Comparison of ENCODE assay signal across 16 cellular contexts in the genomic region with DNA sequence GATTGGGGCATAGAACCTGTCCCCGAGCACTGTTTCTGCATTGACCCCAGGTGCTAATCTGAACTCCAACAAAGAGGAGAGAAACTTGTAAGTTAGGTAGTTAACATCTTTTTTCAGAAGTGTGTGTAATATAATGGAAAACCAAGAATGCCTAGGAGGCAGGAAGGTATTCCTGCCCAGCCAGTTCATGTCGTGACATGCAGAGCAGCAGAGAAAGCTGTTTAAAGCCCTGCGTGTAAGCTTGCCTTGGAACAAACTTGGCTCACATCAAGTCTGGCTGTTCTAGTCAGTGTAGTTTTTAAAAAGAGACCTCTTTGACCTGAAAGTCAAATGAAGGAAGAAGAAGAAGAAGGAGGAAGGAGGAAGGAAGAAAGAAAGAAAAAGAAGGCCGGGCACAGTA. TPM values are rescaled to one million over a fixed set of nuclear protein-coding genes. Genes with fewer than 3 reads are reported as not detected.
DNase-seq lines count a peak whose midpoint lies in the region; ATAC-seq, FAIRE-seq and TF ChIP-seq lines count a peak whose summit lies in the region.
"Had no signal": no experiment of that assay in that cellular context is flagged by ENCODE, and none has a peak within 500 bp of the region (broad histone marks: within the 10 kb centered on the region; RNA-seq: fewer than 3 reads in every experiment).

No MANE protein-coding gene starts in this region.

- peak; percentile 88 for DNase-seq in HPDE6-E6E7 (ENCODE audit: extremely low spot score)
- DNase-seq in K562 (ENCODE audit: extremely low read depth in 1 of 4, low spot score in 3 of 4): no peak
- no peak for DNase-seq in right lobe of liver
- DNase-seq in smooth muscle cell (lab: John Stamatoyannopoulos, UW; ENCODE audit: unreplicated experiment): no peak
- DNase-seq in activated CD4-positive, alpha-beta T cell treated with anti-CD3 and anti-CD28 coated beads, Interleukin-2, amount 10 ng/mL, durations not matched to agents 24 days and 14 days: no peak
- DNase-seq in SK-N-SH: no peak
- DNase-seq in A172 (ENCODE audit: low spot score): no peak
- DNase-seq: activated effector memory CD4-positive, alpha-beta T cell treated with Interleukin-2 at 50 U/mL for 16 hours; Calu3; central memory CD4-positive, alpha-beta T cell; GM23248; pancreas had no signal

- in situ Hi-C loops in K562 (cut with MboI): no loop called here

- POLR2A ChIA-PET in K562 (lab: Yijun Ruan, JAX): interaction anchor here (0.7 to 1.2 kb wide), 3 partner anchors 10 to 14 kb away, joined by 3 to 4 read pairs (median 4); no protein-coding TSS in a partner anchor
- POLR2A ChIA-PET in SK-N-SH (lab: Yijun Ruan, JAX): no interaction called here

- H3K9me3 ChIP-seq in K562 (replicated peaks; ENCODE audit: control insufficient read depth, insufficient read depth, low read depth, low read length) (no peaks in the 10 kb centered on the region), right lobe of liver (no peaks in the 10 kb centered on the region), smooth muscle cell (replicated peaks; ENCODE audit: low read depth) (no peaks in the 10 kb centered on the region), SK-N-SH (no peaks in the 10 kb centered on the region)
- H3K9me3 ChIP-seq: pancreas, SJSA1 had no signal

- ATAC-seq in K562 (no peak), right lobe of liver (no peak), HG03025 (IDR thresholded peaks at IDR 0.05; ENCODE audit: low FRiP score, unreplicated experiment) (no peak)
- ATAC-seq: pancreas had no signal

- H3K36me3 ChIP-seq in K562 (ENCODE audit: control insufficient read depth, insufficient read depth, low read length) (peaks cover 4% of the 10 kb centered on the region; the same call in 2 of the 3 replicates), right lobe of liver (no peaks in the 10 kb centered on the region), smooth muscle cell (ENCODE audit: low read depth) (no peaks in the 10 kb centered on the region), SK-N-SH (replicated peaks in 1 of 2; ENCODE audit: control insufficient read depth in 1 of 2, insufficient read depth in 2 of 2, low read length in 1 of 2) (peaks cover 0 to 7% of the 10 kb centered on the region in 2 experiments)
- H3K36me3 ChIP-seq: pancreas had no signal

- H3K4me3 ChIP-seq in K562: no peak overlapping the region
- H3K4me3 ChIP-seq in right lobe of liver: no peak overlapping the region
- no peak overlapping the region for H3K4me3 ChIP-seq in smooth muscle cell
- H3K4me3 ChIP-seq in SK-N-SH (ENCODE audit: low read depth in 2 of 2, low read length in 1 of 2): no peak overlapping the region
- H3K4me3 ChIP-seq: GM23248, pancreas, SJSA1 had no signal

- no peaks in the 10 kb centered on the region for H3K9me3 Mint-ChIP-seq in activated CD4-positive, alpha-beta T cell treated with anti-CD3 and anti-CD28 coated beads, Interleukin-2, amount 10 ng/mL, durations not matched to agents 24 days and 14 days

- H3K4me1 Mint-ChIP-seq in activated CD4-positive, alpha-beta T cell treated with anti-CD3 and anti-CD28 coated beads, Interleukin-2, amount 10 ng/mL, durations not matched to agents 24 days and 14 days: peaks cover 21% of the 10 kb centered on the region

- no peaks in the 10 kb centered on the region for H3K27me3 ChIP-seq in K562 (ENCODE audit: control insufficient read depth in 2 of 2, insufficient read depth in 2 of 2, low read length in 2 of 2)
- H3K27me3 ChIP-seq in right lobe of liver: no peaks in the 10 kb centered on the region
- H3K27me3 ChIP-seq in smooth muscle cell (ENCODE audit: low read depth): no peaks in the 10 kb centered on the region
- no peaks in the 10 kb centered on the region for H3K27me3 ChIP-seq in SK-N-SH (ENCODE audit: insufficient read depth)
- H3K27me3 ChIP-seq: pancreas, SJSA1 had no signal

- TF ChIP-seq EP300 in K562 (IDR thresholded peaks at IDR 0.05; ENCODE audit: low read length) (no peak), SK-N-SH (IDR thresholded peaks at IDR 0.05; ENCODE audit: borderline replicate concordance in 1 of 2, low read depth in 1 of 2, low read length in 1 of 2) (no peak)

- no peak overlapping the region for H3K4me2 ChIP-seq in K562 (ENCODE audit: insufficient read depth, low read length)
- no peak overlapping the region for H3K4me2 ChIP-seq in smooth muscle cell
- no peak overlapping the region for H3K4me2 ChIP-seq in SK-N-SH

- H2AFZ ChIP-seq in K562 (ENCODE audit: low read depth, low read length) (peak overlapping the region; percentile 52), smooth muscle cell (ENCODE audit: low read depth) (no peak overlapping the region), SK-N-SH (ENCODE audit: low read depth) (no peak overlapping the region)
- H2AFZ ChIP-seq: GM23248 had no signal

- CTCF ChIA-PET in K562 (lab: Yijun Ruan, JAX; ENCODE audit: low intra/inter-chr PET ratio): no interaction called here
- CTCF ChIA-PET in SK-N-SH (lab: Yijun Ruan, JAX): interaction anchor here (3.2 kb wide), 1 partner anchor 41 kb away, joined by 21 read pairs; no protein-coding TSS in a partner anchor

- peaks cover 9% of the 10 kb centered on the region for H4K20me1 ChIP-seq in K562 (replicated peaks; ENCODE audit: control insufficient read depth, insufficient read depth, low read length)
- H4K20me1 ChIP-seq in smooth muscle cell (ENCODE audit: low read depth): peaks cover 23% of the 10 kb centered on the region
- H4K20me1 ChIP-seq in SK-N-SH (ENCODE audit: insufficient read depth): peaks cover 20% of the 10 kb centered on the region

- H3K27ac ChIP-seq in K562 (ENCODE audit: extremely low read depth, low read depth, low read length) (no peak overlapping the region), right lobe of liver (peak overlapping the region; percentile 99 to 100 (median 99)), smooth muscle cell (ENCODE audit: low read depth) (peak overlapping the region; percentile 93), SK-N-SH (ENCODE audit: low read depth in 2 of 2, low read length in 1 of 2) (no peak overlapping the region)
- H3K27ac ChIP-seq: GM23248 had no signal

- intact Hi-C loops in K562 (cut with micrococcal nuclease) (loop anchor here (5.0 kb wide), 1 partner anchor 81 kb away; no protein-coding TSS in a partner anchor), right lobe of liver (cut with DNase I) (no loop called here)
- intact Hi-C loops in activated CD4-positive, alpha-beta T cell treated with anti-CD3 and anti-CD28 coated beads, Interleukin-2, amount 10 ng/mL, durations not matched to agents 24 days and 14 days (cut with micrococcal nuclease): loop anchor here (5.0 kb wide), 2 partner anchors 36 to 79 kb away; a partner anchor contains a TSS

- no peak for FAIRE-seq in K562 (lab: Jason Lieb, UNC)
- FAIRE-seq: HTR-8/SVneo, islet of Langerhans, pancreas had no signal

- TF ChIP-seq POLR2A in K562 (conservative IDR thresholded peaks at IDR 0.05) (no peak), right lobe of liver (IDR thresholded peaks at IDR 0.05) (no peak)

- no peak overlapping the region for H3K27ac Mint-ChIP-seq in activated CD4-positive, alpha-beta T cell treated with anti-CD3 and anti-CD28 coated beads, Interleukin-2, amount 10 ng/mL, durations not matched to agents 24 days and 14 days

- TF ChIP-seq RAD21 in K562 (CRISPR knock-in tag; conservative IDR thresholded peaks at IDR 0.05 in 1 of 2, IDR thresholded peaks at IDR 0.05 in 1 of 2) (no peak), SK-N-SH (IDR thresholded peaks at IDR 0.05; ENCODE audit: low read length) (no peak)

- no peaks in the 10 kb centered on the region for H3K9me1 ChIP-seq in K562 (ENCODE audit: control insufficient read depth, insufficient read depth, low read length)

- H3K79me2 ChIP-seq in K562 (ENCODE audit: control insufficient read depth, insufficient read depth, low read length) (peaks cover 27% of the 10 kb centered on the region), smooth muscle cell (ENCODE audit: low read depth) (peaks cover 25% of the 10 kb centered on the region), SK-N-SH (ENCODE audit: insufficient read depth) (peaks cover 24% of the 10 kb centered on the region)

- 83% methylated on average over 4 of the region's 4 CpGs for WGBS in K562 (ENCODE audit: insufficient coverage, low coverage, missing lambda C conversion rate)
- 43% methylated on average over 4 of the region's 4 CpGs for WGBS in right lobe of liver (ENCODE audit: insufficient coverage, low coverage, low lambda C conversion rate, missing lambda C conversion rate)
- 62% methylated on average over 4 of the region's 4 CpGs for WGBS in smooth muscle cell (ENCODE audit: low lambda C conversion rate)
- 95% methylated on average over 4 of the region's 4 CpGs for WGBS in SK-N-SH (ENCODE audit: low lambda C conversion rate)

- H3K9ac ChIP-seq in K562 (ENCODE audit: insufficient read depth in 1 of 2, low read depth in 2 of 2, low read length in 2 of 2) (no peak overlapping the region), smooth muscle cell (ENCODE audit: low read depth) (peak overlapping the region; percentile 90), SK-N-SH (no peak overlapping the region)
- H3K9ac ChIP-seq: GM23248 had no signal

- H3K36me3 Mint-ChIP-seq in activated CD4-positive, alpha-beta T cell treated with anti-CD3 and anti-CD28 coated beads, Interleukin-2, amount 10 ng/mL, durations not matched to agents 24 days and 14 days (ENCODE audit: low read depth): peaks cover 17% of the 10 kb centered on the region

- H3K4me3 Mint-ChIP-seq in activated CD4-positive, alpha-beta T cell treated with anti-CD3 and anti-CD28 coated beads, Interleukin-2, amount 10 ng/mL, durations not matched to agents 24 days and 14 days: no peak overlapping the region

- peaks cover 23% of the 10 kb centered on the region for H3F3A ChIP-seq in smooth muscle cell (ENCODE audit: low read depth)
- H3F3A ChIP-seq in SK-N-SH (replicated peaks; ENCODE audit: insufficient read depth): peaks cover 10% of the 10 kb centered on the region

- H3K27me3 Mint-ChIP-seq in activated CD4-positive, alpha-beta T cell treated with anti-CD3 and anti-CD28 coated beads, Interleukin-2, amount 10 ng/mL, durations not matched to agents 24 days and 14 days: peaks cover 10% of the 10 kb centered on the region

- BruUV-seq in K562 (replicated peaks; lab: Mats Ljungman, UMichigan): no TSS peak

- H3K9me2 ChIP-seq in SK-N-SH: no peaks in the 10 kb centered on the region

- TF ChIP-seq CTCF in K562 (IDR thresholded peaks at IDR 0.05 in 2 of 3, conservative IDR thresholded peaks at IDR 0.05 in 1 of 3; ENCODE audit: insufficient read depth in 2 of 3, low read depth in 1 of 3, low read length in 3 of 3): no peak
- no peak for TF ChIP-seq CTCF in right lobe of liver (IDR thresholded peaks at IDR 0.05)
- no peak for TF ChIP-seq CTCF in smooth muscle cell (IDR thresholded peaks at IDR 0.05; ENCODE audit: borderline replicate concordance, insufficient read depth, poor library complexity, severe bottlenecking)
- no peak for TF ChIP-seq CTCF in SK-N-SH (IDR thresholded peaks at IDR 0.05)

- H3K4me1 ChIP-seq in K562 (replicated peaks in 1 of 2; ENCODE audit: control insufficient read depth in 2 of 2, insufficient read depth in 2 of 2, low read length in 2 of 2) (peaks cover 26 to 27% of the 10 kb centered on the region in 2 experiments; a peak in 4 of 5 replicates), right lobe of liver (peaks cover 0 to 10% (median 2%) of the 10 kb centered on the region in 4 donors), smooth muscle cell (ENCODE audit: low read depth) (peaks cover 38% of the 10 kb centered on the region), SK-N-SH (ENCODE audit: control insufficient read depth in 1 of 2, insufficient read depth in 2 of 2, low read depth in 1 of 2, low read length in 1 of 2) (peaks cover 6 to 8% of the 10 kb centered on the region in 2 experiments; a peak in 2 of 4 replicates)

RNA-seq across cellular contexts. Expression of a gene that starts 2.1 kb away (rescaled TPM):
- total RNA-seq in K562 (2011; cell fraction: chromatin; rRNA removed; ENCODE audit: low replicate concordance): 12.0 and 26.6 TPM in 2 replicates
- 8.8 and 10.1 TPM in 2 replicates for total RNA-seq in K562 (2011; cell fraction: nucleolus; rRNA removed)
- total RNA-seq in K562 (2011; cell fraction: nucleoplasm; rRNA removed): 17.5 and 28.5 TPM in 2 replicates
- total RNA-seq in K562 (2014; rRNA removed): 20.5 and 22.2 TPM in 2 replicates
- 38.7 and 44.2 TPM in 2 replicates for total RNA-seq in K562 (2014; rRNA removed; fragmentation: Illumina TruSeq; extraction: Trizol)
- 35.6 and 38.0 TPM in 2 replicates for total RNA-seq in K562 (2015; rRNA removed; fragmentation: Illumina TruSeq; extraction: Trizol)
- 29.4 and 30.8 TPM in 2 replicates for total RNA-seq in K562 (2021)
- 29.3 and 40.5 TPM in 2 replicates for polyA plus RNA-seq in K562 (2011; rRNA removed)
- polyA plus RNA-seq in K562 (2011; cell fraction: cytosol; rRNA removed): 9.9 and 17.5 TPM in 2 replicates
- 8.6 and 13.7 TPM in 2 replicates for polyA plus RNA-seq in K562 (2011; cell fraction: nucleus; rRNA removed)
- polyA plus RNA-seq in K562 (2012): 21.4 and 28.1 TPM in 2 replicates
- polyA plus RNA-seq in K562 (2014; fragmentation: Illumina TruSeq; extraction: Trizol): 27.6 and 31.3 TPM in 2 replicates
- 10 to 100 TPM in 1 of 2 experiments, 1 to 10 TPM in 1; 9.3 to 11.9 TPM for polyA plus RNA-seq in K562 (2014; fragmentation: Nextera tagmentation; extraction: Ambion mirVana)
- polyA plus RNA-seq in K562 (2014; rRNA removed): 15.5 and 19.2 TPM in 2 replicates
- 67.1 and 72.1 TPM in 2 replicates for polyA minus RNA-seq in K562 (2011; rRNA and poly(A)+ RNA removed)
- polyA minus RNA-seq in K562 (2011; cell fraction: cytosol; rRNA and poly(A)+ RNA removed): 15.6 and 21.8 TPM in 2 replicates
- 10.1 and 17.4 TPM in 2 replicates for polyA minus RNA-seq in K562 (2011; cell fraction: nucleus; rRNA and poly(A)+ RNA removed)
- 10 to 100 TPM; 10.7 to 70.6 (median 23.4) TPM for total RNA-seq in right lobe of liver
- total RNA-seq in smooth muscle cell: 87.2 and 111 TPM in 2 replicates
- 21.5 and 25.8 TPM in 2 replicates for polyA plus RNA-seq in smooth muscle cell
- 51.1 and 52.3 TPM in 2 replicates for total RNA-seq in activated CD4-positive, alpha-beta T cell treated with anti-CD3 and anti-CD28 coated beads, Interleukin-2, amount 10 ng/mL, durations not matched to agents 24 days and 14 days
- polyA plus RNA-seq in SK-N-SH (2012; rRNA removed): 14.5 and 19.0 TPM in 2 replicates
- 23.4 and 24.8 TPM in 2 replicates for polyA plus RNA-seq in SK-N-SH (2012; cell fraction: cytosol; rRNA removed)
- 6.3 and 13.2 TPM in 2 replicates for polyA plus RNA-seq in SK-N-SH (2012; cell fraction: nucleus; rRNA removed)
- total RNA-seq in A172 (2014; rRNA removed; shearing (Covaris generic)): 58.9 and 62.5 TPM in 2 replicates

Comparison
In these comparisons a context has a peak if more than half of its experiments do, and no peak if none do; other contexts are left out.
1. H3K27ac ChIP-seq: peak in right lobe of liver (3 of 3) and smooth muscle cell (single experiment); none in K562 (single experiment) and SK-N-SH (0 of 2).
2. intact Hi-C loops: an anchor here in K562 (5.0 kb wide) and activated CD4-positive, alpha-beta T cell treated with anti-CD3 and anti-CD28 coated beads, Interleukin-2, amount 10 ng/mL, durations not matched to agents 24 days and 14 days (5.0 kb wide); none called in right lobe of liver.